8 cellular contexts compared by ENCODE assay signal in genomic region chr12:2944401-2945047, GRCh38. TPM values are rescaled to one million over a fixed set of nuclear protein-coding genes. Genes with fewer than 3 reads are reported as not detected.
DNase-seq lines count a peak whose midpoint lies in the region; ATAC-seq and TF ChIP-seq lines count a peak whose summit lies in the region.

No MANE protein-coding gene starts in this region.

- H3K4me1 Mint-ChIP-seq in Calu3 (ENCODE audit: low read depth, unreplicated experiment) (peaks cover 8% of the 10 kb centered on the region), MCF 10A (ENCODE audit: insufficient read depth, unreplicated experiment) (no peaks in the 10 kb centered on the region)

- intact Hi-C loops in Calu3 (cut with micrococcal nuclease; ENCODE audit: unreplicated experiment), result loop anchor here (10.0 kb wide), 1 partner anchor 50 kb away; the partner anchor contains the start of gene TULP3
- intact Hi-C loops in MCF 10A (cut with micrococcal nuclease), result loop anchor here (1.0 kb wide), 1 partner anchor 59 kb away; no protein-coding TSS in a partner anchor
- intact Hi-C loops in left colon (cut with DNase I, micrococcal nuclease), result no loop called here

- H3K4me3 Mint-ChIP-seq in Calu3 (ENCODE audit: low read depth, unreplicated experiment) (peak overlapping the region; percentile 66), MCF 10A (ENCODE audit: unreplicated experiment) (peak overlapping the region; percentile 70)

- H3K27me3 ChIP-seq in WERI-Rb-1 (ENCODE audit: insufficient read depth, low read depth, severe bottlenecking), result no peaks in the 10 kb centered on the region

- no peak overlapping the region for H3K4me3 ChIP-seq in LNCaP clone FGC (ENCODE audit: low read depth, low read length)
- no peak overlapping the region for H3K4me3 ChIP-seq in WERI-Rb-1 (ENCODE audit: low read depth, low read length)

- BruUV-seq in Calu3 (replicated peaks; lab: Mats Ljungman, UMichigan), result no TSS peak
- no TSS peak for BruUV-seq in MCF 10A (replicated peaks; lab: Mats Ljungman, UMichigan)

- peaks cover 15% of the 10 kb centered on the region for H3K36me3 ChIP-seq in WERI-Rb-1

- DNase-seq in Calu3 (peak; percentile 84), LNCaP clone FGC (ENCODE audit: low read depth) (no peak), WERI-Rb-1 (peak; percentile 64), MCF 10A (ENCODE audit: unreplicated experiment) (peak; percentile 68), left colon (peak in 1 of 2 donors; percentile 61)
- peak; percentile 30 to 58 for DNase-seq in stimulated activated CD4-positive, alpha-beta T cell treated with anti-CD3 and anti-CD28 coated beads, Interleukin-4, amount 100 ng/mL, for 48 hours (ENCODE audit: low read depth in 2 of 2)

- peaks cover 8% of the 10 kb centered on the region for H3K36me3 Mint-ChIP-seq in Calu3 (ENCODE audit: insufficient read depth, unreplicated experiment)
- H3K36me3 Mint-ChIP-seq in MCF 10A (ENCODE audit: insufficient read depth, unreplicated experiment), result peaks cover 12% of the 10 kb centered on the region

- H3K27ac ChIP-seq in WERI-Rb-1, result no peak overlapping the region

- TF ChIP-seq CTCF in Calu3 (IDR thresholded peaks at IDR 0.05; ENCODE audit: unreplicated experiment), result peak; percentile 79
- TF ChIP-seq CTCF in LNCaP clone FGC (IDR thresholded peaks at IDR 0.05; ENCODE audit: control insufficient read depth, extremely low read depth, insufficient read depth), result peak; percentile 95
- peak; percentile 89 for TF ChIP-seq CTCF in WERI-Rb-1 (IDR thresholded peaks at IDR 0.05; ENCODE audit: low read depth, low read length)
- peak; percentile 84 for TF ChIP-seq CTCF in MCF 10A (IDR thresholded peaks at IDR 0.05; ENCODE audit: unreplicated experiment)

- H3K9me3 ChIP-seq in WERI-Rb-1 (ENCODE audit: severe bottlenecking), result no peaks in the 10 kb centered on the region

- no peaks in the 10 kb centered on the region for H3K9me3 Mint-ChIP-seq in Calu3 (ENCODE audit: low read depth, unreplicated experiment)
- no peaks in the 10 kb centered on the region for H3K9me3 Mint-ChIP-seq in MCF 10A (ENCODE audit: unreplicated experiment)

- H3K27ac Mint-ChIP-seq in Calu3 (ENCODE audit: unreplicated experiment), result no peak overlapping the region
- H3K27ac Mint-ChIP-seq in MCF 10A (ENCODE audit: low read depth, unreplicated experiment), result no peak overlapping the region

- ATAC-seq in left colon (peak; percentile 95), GM18868 (IDR thresholded peaks at IDR 0.05; ENCODE audit: unreplicated experiment) (no peak), HG03460 (IDR thresholded peaks at IDR 0.05; ENCODE audit: unreplicated experiment) (no peak)

- POLR2A ChIA-PET in MCF 10A (lab: Yijun Ruan, JAX), result interaction anchor here (0.7 to 1.6 kb wide), 3 partner anchors 71 to 112 kb away, joined by 3 read pairs; no protein-coding TSS in a partner anchor

- CTCF ChIA-PET in Calu3 (lab: Charles Lee) (interaction anchor here (0.6 to 2.5 kb wide), 6 partner anchors 53 to 161 kb away, joined by 3 to 10 read pairs (median 4); partner anchors contain the start of gene TULP3), MCF 10A (lab: Yijun Ruan, JAX) (interaction anchor here (0.7 to 1.9 kb wide), 19 partner anchors 8 to 146 kb away, joined by 3 to 9 read pairs (median 4); no protein-coding TSS in a partner anchor)

- H3K27me3 Mint-ChIP-seq in Calu3 (ENCODE audit: unreplicated experiment) (no peaks in the 10 kb centered on the region), MCF 10A (ENCODE audit: insufficient read depth, unreplicated experiment) (no peaks in the 10 kb centered on the region)

RNA-seq across cellular contexts. Expression of gene TEAD4, which starts 14.7 kb away (rescaled TPM):
- 33.0 and 34.2 TPM in 2 replicates for total RNA-seq in Calu3 (2022)
- 17.5 and 33.8 TPM in 2 replicates for total RNA-seq in MCF 10A (2022)
- 1 to 10 TPM; 6.0 to 9.0 TPM for total RNA-seq in left colon

RNA-seq across cellular contexts. Expression of gene TULP3, which starts 53.8 kb away (rescaled TPM):
- 19.7 and 21.6 TPM in 2 replicates for total RNA-seq in Calu3 (2022)
- 36.2 and 42.2 TPM in 2 replicates for total RNA-seq in MCF 10A (2022)
- total RNA-seq in left colon, result 1 to 10 TPM; 7.5 to 9.9 TPM

Comparison
In these comparisons a context has a peak if more than half of its experiments do, and no peak if none do; other contexts are left out.
1. intact Hi-C loops: an anchor here in Calu3 (10.0 kb wide) and MCF 10A (1.0 kb wide); none called in left colon.